18 cellular contexts compared by ENCODE assay signal in the genomic region with DNA sequence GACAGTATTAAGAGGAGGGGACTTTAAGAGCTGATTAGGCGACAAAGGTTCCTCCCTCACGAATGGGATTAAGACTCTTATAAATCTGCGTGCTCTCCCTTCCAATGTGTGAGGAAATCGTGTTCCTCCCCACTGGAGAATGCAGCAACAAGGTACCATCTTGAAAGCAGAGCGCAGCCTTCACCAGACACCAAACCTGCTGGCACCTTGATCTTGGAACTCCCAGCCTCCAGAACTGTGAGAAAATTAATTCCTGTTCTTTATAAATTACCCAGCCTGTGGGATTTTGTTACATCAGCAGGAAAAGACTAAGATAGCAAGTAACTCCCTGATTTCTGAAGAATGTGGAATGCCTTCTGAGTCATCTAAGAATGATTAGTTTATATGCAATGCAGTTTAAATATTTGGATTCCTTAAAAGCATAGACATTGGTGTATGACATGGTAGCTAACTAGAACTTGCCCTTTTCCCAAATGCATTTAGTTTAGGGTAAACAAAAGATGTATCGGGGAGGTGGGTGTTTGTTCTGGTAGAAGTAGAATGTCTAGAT.
DNase-seq lines count a peak whose midpoint lies in the region; ATAC-seq, FAIRE-seq and TF ChIP-seq lines count a peak whose summit lies in the region.
"Had no signal": no experiment of that assay in that cellular context is flagged by ENCODE, and none has a peak within 500 bp of the region (broad histone marks: within the 10 kb centered on the region; RNA-seq: fewer than 3 reads in every experiment).

No MANE protein-coding gene starts in this region.

- peaks cover 12 to 53% of the 10 kb centered on the region in 2 donors for H3K27me3 Mint-ChIP-seq in effector memory CD8-positive, alpha-beta T cell
- peaks cover 4% of the 10 kb centered on the region for H3K27me3 Mint-ChIP-seq in nephron progenitor cell (ENCODE audit: low read depth, poor library complexity)

- no peaks in the 10 kb centered on the region for H3K36me3 Mint-ChIP-seq in effector memory CD8-positive, alpha-beta T cell (ENCODE audit: insufficient read depth)
- H3K36me3 Mint-ChIP-seq in nephron progenitor cell (ENCODE audit: low read depth): peaks cover 9% of the 10 kb centered on the region
- H3K36me3 Mint-ChIP-seq: neural progenitor cell had no signal

- CTCF ChIA-PET in A549 (lab: Yijun Ruan, JAX): no interaction called here

- H3K4me3 ChIP-seq in A549: no peak overlapping the region
- H3K4me3 ChIP-seq: adrenal gland, neural progenitor cell, right lobe of liver, thoracic aorta had no signal

- TF ChIP-seq POLR2A in A549 (IDR thresholded peaks at IDR 0.05; ENCODE audit: low read length): no peak

- H3K27ac Mint-ChIP-seq in effector memory CD8-positive, alpha-beta T cell: no peak overlapping the region
- no peak overlapping the region for H3K27ac Mint-ChIP-seq in nephron progenitor cell
- H3K27ac Mint-ChIP-seq: neural progenitor cell had no signal

- no peak for ATAC-seq in A549
- no peak for ATAC-seq in effector memory CD8-positive, alpha-beta T cell (replicated peaks)
- ATAC-seq: right lobe of liver had no signal

- TF ChIP-seq RAD21 in A549 (conservative IDR thresholded peaks at IDR 0.05 in 1 of 2, IDR thresholded peaks at IDR 0.05 in 1 of 2): no peak

- H3K4me1 Mint-ChIP-seq in effector memory CD8-positive, alpha-beta T cell (ENCODE audit: low read depth in 2 of 2): no peaks in the 10 kb centered on the region
- H3K4me1 Mint-ChIP-seq in nephron progenitor cell: peaks cover 11% of the 10 kb centered on the region

- H3K9me3 ChIP-seq in A549: no peaks in the 10 kb centered on the region
- H3K9me3 ChIP-seq: adrenal gland, right lobe of liver, thoracic aorta had no signal

- TF ChIP-seq CTCF in A549 (IDR thresholded peaks at IDR 0.05) (no peak), nephron progenitor cell (IDR thresholded peaks at IDR 0.05) (no peak)

- no peaks in the 10 kb centered on the region for H3K9me3 Mint-ChIP-seq in effector memory CD8-positive, alpha-beta T cell
- H3K9me3 Mint-ChIP-seq in nephron progenitor cell: no peaks in the 10 kb centered on the region

- DNase-seq in A549 (ENCODE audit: low read depth in 1 of 2, low spot score in 1 of 2) (no peak), HCEC 1CT (peak; percentile 83), amniotic epithelial cell (ENCODE audit: low read depth) (peak; percentile 90), fibroblast of peridontal ligament (ENCODE audit: extremely low read depth) (peak; percentile 86), head of caudate nucleus (no peak), DMS53 (lab: John Stamatoyannopoulos, UW) (no peak), nephron progenitor cell (no peak)
- no peak for DNase-seq in effector memory CD8-positive, alpha-beta T cell
- DNase-seq: adrenal gland; cortex of kidney; NCI-H1048; NCI-H2171; right lobe of liver; SHP77 treated with DMSO at 0.1 percent for 48 hours; stimulated activated CD4-positive, alpha-beta T cell treated with anti-CD3 and anti-CD28 coated beads, Interleukin-4, amount 100 ng/mL, for 1 hour had no signal

- FAIRE-seq in A549 (lab: Jason Lieb, UNC): no peak
- FAIRE-seq: frontal cortex had no signal

- POLR2A ChIA-PET in A549 (lab: Yijun Ruan, JAX): no interaction called here

- no peak for TF ChIP-seq EP300 in A549 (IDR thresholded peaks at IDR 0.05)

- peak overlapping the region; percentile 26; the same call in 1 of the 3 replicates for H3K4me2 ChIP-seq in A549
- H3K4me2 ChIP-seq: neural progenitor cell had no signal

- whole genome bisulfite sequencing in A549 (ENCODE audit: missing lambda C conversion rate): 53% methylated on average over 6 of the region's 6 CpGs

- H3K27ac ChIP-seq in A549: no peak overlapping the region
- H3K27ac ChIP-seq: adrenal gland, neural progenitor cell, right lobe of liver, thoracic aorta had no signal

- intact Hi-C loops in head of caudate nucleus (cut with DNase I): no loop called here

- no peak overlapping the region for H3K4me3 Mint-ChIP-seq in effector memory CD8-positive, alpha-beta T cell
- H3K4me3 Mint-ChIP-seq in nephron progenitor cell: no peak overlapping the region
- H3K4me3 Mint-ChIP-seq: neural progenitor cell had no signal

- H3K4me1 ChIP-seq in A549: 0 out of 3 replicates have a peak, but pooled peaks cover 7% of the 10 kb centered on the region
- H3K4me1 ChIP-seq: adrenal gland, right lobe of liver had no signal

TF ChIP-seq in A549, 52 proteins besides CTCF, POLR2A, EP300 and RAD21:
- TF ChIP-seq GATA3 (IDR thresholded peaks at IDR 0.05; ENCODE audit: borderline replicate concordance): no peak
- TF ChIP-seq EHF (CRISPR knock-in tag; IDR thresholded peaks at IDR 0.05): no peak
- no peak for TF ChIP-seq KDM1A (IDR thresholded peaks at IDR 0.05; ENCODE audit: low read depth)
- TF ChIP-seq, protein P1, sequence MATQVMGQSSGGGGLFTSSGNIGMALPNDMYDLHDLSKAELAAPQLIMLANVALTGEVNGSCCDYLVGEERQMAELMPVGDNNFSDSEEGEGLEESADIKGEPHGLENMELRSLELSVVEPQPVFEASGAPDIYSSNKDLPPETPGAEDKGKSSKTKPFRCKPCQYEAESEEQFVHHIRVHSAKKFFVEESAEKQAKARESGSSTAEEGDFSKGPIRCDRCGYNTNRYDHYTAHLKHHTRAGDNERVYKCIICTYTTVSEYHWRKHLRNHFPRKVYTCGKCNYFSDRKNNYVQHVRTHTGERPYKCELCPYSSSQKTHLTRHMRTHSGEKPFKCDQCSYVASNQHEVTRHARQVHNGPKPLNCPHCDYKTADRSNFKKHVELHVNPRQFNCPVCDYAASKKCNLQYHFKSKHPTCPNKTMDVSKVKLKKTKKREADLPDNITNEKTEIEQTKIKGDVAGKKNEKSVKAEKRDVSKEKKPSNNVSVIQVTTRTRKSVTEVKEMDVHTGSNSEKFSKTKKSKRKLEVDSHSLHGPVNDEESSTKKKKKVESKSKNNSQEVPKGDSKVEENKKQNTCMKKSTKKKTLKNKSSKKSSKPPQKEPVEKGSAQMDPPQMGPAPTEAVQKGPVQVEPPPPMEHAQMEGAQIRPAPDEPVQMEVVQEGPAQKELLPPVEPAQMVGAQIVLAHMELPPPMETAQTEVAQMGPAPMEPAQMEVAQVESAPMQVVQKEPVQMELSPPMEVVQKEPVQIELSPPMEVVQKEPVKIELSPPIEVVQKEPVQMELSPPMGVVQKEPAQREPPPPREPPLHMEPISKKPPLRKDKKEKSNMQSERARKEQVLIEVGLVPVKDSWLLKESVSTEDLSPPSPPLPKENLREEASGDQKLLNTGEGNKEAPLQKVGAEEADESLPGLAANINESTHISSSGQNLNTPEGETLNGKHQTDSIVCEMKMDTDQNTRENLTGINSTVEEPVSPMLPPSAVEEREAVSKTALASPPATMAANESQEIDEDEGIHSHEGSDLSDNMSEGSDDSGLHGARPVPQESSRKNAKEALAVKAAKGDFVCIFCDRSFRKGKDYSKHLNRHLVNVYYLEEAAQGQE (IDR thresholded peaks at IDR 0.05): no peak
- no peak for TF ChIP-seq ZC3H11A (IDR thresholded peaks at IDR 0.05)
- TF ChIP-seq, protein P2, sequence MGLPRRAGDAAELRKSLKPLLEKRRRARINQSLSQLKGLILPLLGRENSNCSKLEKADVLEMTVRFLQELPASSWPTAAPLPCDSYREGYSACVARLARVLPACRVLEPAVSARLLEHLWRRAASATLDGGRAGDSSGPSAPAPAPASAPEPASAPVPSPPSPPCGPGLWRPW (IDR thresholded peaks at IDR 0.05): no peak
- no peak for TF ChIP-seq RCOR1 (IDR thresholded peaks at IDR 0.05; ENCODE audit: low read depth, low read length)
- TF ChIP-seq KDM5A (IDR thresholded peaks at IDR 0.05): no peak
- TF ChIP-seq CBX8 (IDR thresholded peaks at IDR 0.05): no peak
- TF ChIP-seq FOSB (CRISPR knock-in tag; IDR thresholded peaks at IDR 0.05): no peak
- TF ChIP-seq HOXA7 (CRISPR knock-in tag; IDR thresholded peaks at IDR 0.05): no peak
- no peak for TF ChIP-seq HDAC2 (IDR thresholded peaks at IDR 0.05)
- TF ChIP-seq FOSL2 (IDR thresholded peaks at IDR 0.05): no peak
- no peak for TF ChIP-seq FOSL2 (CRISPR knock-in tag; IDR thresholded peaks at IDR 0.05)
- TF ChIP-seq MYC (IDR thresholded peaks at IDR 0.05; ENCODE audit: borderline replicate concordance, low read length): no peak
- TF ChIP-seq CBX2 (IDR thresholded peaks at IDR 0.05; ENCODE audit: borderline replicate concordance, low read depth): no peak

Comparison
In these comparisons a context has a peak if more than half of its experiments do, and no peak if none do; other contexts are left out.
1. DNase-seq: peak in HCEC 1CT (single experiment), amniotic epithelial cell (single experiment) and fibroblast of peridontal ligament (single experiment); none in A549 (0 of 2), head of caudate nucleus (0 of 42), DMS53 (single experiment), effector memory CD8-positive, alpha-beta T cell (0 of 3) and nephron progenitor cell (single experiment).